Comparison of ENCODE assay signal across 1 cellular context in the genomic region with DNA sequence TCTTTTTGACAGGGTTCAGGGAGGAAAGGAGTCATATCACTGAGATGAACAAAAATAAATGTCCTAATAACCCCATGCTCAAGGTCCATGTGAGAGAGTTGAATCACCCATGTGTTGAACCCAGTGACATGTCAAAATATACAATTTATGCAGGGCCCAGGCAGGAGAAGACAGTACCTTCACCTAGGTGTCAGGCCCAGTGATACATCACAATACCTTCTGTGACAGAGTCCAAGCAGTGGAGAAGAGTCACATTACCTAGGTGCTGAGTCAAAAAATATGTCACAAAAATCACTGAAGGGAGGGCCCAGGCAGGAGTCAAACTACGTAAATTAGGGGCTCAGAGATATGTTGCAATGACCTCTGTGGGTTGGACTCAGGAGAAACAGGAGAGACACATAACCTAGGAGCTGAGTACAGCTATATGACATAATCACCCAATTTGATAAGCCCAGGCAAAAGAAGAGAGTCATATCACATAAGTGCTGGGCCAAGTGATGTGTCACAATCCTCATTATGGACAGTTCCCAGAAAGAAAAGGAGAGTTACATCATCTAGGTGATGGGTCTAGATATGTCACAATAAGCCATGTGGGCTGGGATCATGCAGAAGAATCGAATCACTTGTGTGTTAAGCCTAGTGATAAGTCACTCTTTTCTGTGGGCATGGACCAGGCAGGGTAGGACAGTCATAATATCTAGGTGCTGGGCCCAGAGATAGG.
TF ChIP-seq lines count a peak whose summit lies in the region.

No MANE protein-coding gene starts in this region.

TF ChIP-seq in HepG2, 621 proteins besides CTCF, POLR2A, EP300 and RAD21:
- no peak for TF ChIP-seq ZNF598 (CRISPR knock-in tag; IDR thresholded peaks at IDR 0.05; ENCODE audit: borderline replicate concordance)
- no peak for TF ChIP-seq PHF20 (CRISPR knock-in tag; IDR thresholded peaks at IDR 0.05)
- TF ChIP-seq, protein P1, sequence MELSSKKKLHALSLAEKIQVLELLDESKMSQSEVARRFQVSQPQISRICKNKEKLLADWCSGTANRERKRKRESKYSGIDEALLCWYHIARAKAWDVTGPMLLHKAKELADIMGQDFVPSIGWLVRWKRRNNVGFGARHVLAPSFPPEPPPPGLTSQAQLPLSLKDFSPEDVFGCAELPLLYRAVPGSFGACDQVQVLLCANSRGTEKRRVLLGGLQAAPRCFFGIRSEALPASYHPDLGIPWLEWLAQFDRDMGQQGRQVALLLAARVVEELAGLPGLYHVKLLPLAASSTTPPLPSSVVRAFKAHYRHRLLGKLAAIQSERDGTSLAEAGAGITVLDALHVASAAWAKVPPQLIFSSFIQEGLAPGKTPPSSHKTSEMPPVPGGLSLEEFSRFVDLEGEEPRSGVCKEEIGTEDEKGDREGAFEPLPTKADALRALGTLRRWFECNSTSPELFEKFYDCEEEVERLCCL (CRISPR knock-in tag; IDR thresholded peaks at IDR 0.05; ENCODE audit: borderline replicate concordance): no peak
- TF ChIP-seq PAX8 (CRISPR knock-in tag; IDR thresholded peaks at IDR 0.05; ENCODE audit: borderline replicate concordance): no peak
- no peak for TF ChIP-seq SAFB2 (CRISPR knock-in tag; IDR thresholded peaks at IDR 0.05; ENCODE audit: borderline replicate concordance, low read depth)
- TF ChIP-seq CEBPB (IDR thresholded peaks at IDR 0.05; ENCODE audit: borderline replicate concordance, low read depth, low read length): peak; percentile 73; the same call in 1 of the 2 replicates
- no peak for TF ChIP-seq ZNF101 (CRISPR knock-in tag; IDR thresholded peaks at IDR 0.05; ENCODE audit: borderline replicate concordance, low read depth)
